1 cellular context compared by ENCODE assay signal in genomic region chr19:49746206-49746958, GRCh38.
TF ChIP-seq lines count a peak whose summit lies in the region.

No MANE protein-coding gene starts in this region.

TF ChIP-seq in K562, 482 proteins besides CTCF, POLR2A, EP300 and RAD21 (continued from another document and continues in another):
- TF ChIP-seq MLLT1 (IDR thresholded peaks at IDR 0.05) = no peak
- no peak for TF ChIP-seq RHOXF2B (CRISPR knock-in tag; conservative IDR thresholded peaks at IDR 0.05)
- TF ChIP-seq FOXJ3 (CRISPR knock-in tag; IDR thresholded peaks at IDR 0.05) = no peak
- TF ChIP-seq PHB (CRISPR knock-in tag; IDR thresholded peaks at IDR 0.05) = no peak
- TF ChIP-seq NFIX (CRISPR knock-in tag; IDR thresholded peaks at IDR 0.05; ENCODE audit: low read depth) = no peak
- no peak for TF ChIP-seq ZNF444 (CRISPR knock-in tag; IDR thresholded peaks at IDR 0.05)
- no peak for TF ChIP-seq THAP7 (CRISPR knock-in tag; IDR thresholded peaks at IDR 0.05)
- no peak for TF ChIP-seq ZNF609 (CRISPR knock-in tag; IDR thresholded peaks at IDR 0.05; ENCODE audit: borderline replicate concordance)
- TF ChIP-seq ZBTB34 (CRISPR knock-in tag; IDR thresholded peaks at IDR 0.05) = no peak
- TF ChIP-seq ZNF583 (CRISPR knock-in tag; IDR thresholded peaks at IDR 0.05) = no peak
- TF ChIP-seq TEAD1 (CRISPR knock-in tag; IDR thresholded peaks at IDR 0.05) = peak in 1 of 2 experiments; percentile 59; a peak in 1 of 4 replicates
- TF ChIP-seq ZFP1 (CRISPR knock-in tag; IDR thresholded peaks at IDR 0.05) = no peak
- TF ChIP-seq NR0B1 (IDR thresholded peaks at IDR 0.05; ENCODE audit: partially characterized antibody) = no peak
- no peak for TF ChIP-seq MCM5 (IDR thresholded peaks at IDR 0.05; ENCODE audit: low read depth)
- no peak for TF ChIP-seq ETS1 (conservative IDR thresholded peaks at IDR 0.05; ENCODE audit: control insufficient read depth, low read depth, low read length)
- TF ChIP-seq ZBTB33 (CRISPR knock-in tag; IDR thresholded peaks at IDR 0.05) = peak; percentile 99
- peak; percentile 2; the same call in 1 of the 2 replicates for TF ChIP-seq CHD2 (IDR thresholded peaks at IDR 0.05; ENCODE audit: low read depth, low read length)
- TF ChIP-seq RFX5 (IDR thresholded peaks at IDR 0.05; ENCODE audit: low read depth, low read length) = no peak
- peak in 1 of 2 experiments; percentile 72; a peak in 2 of 4 replicates for TF ChIP-seq MAZ (CRISPR knock-in tag; conservative IDR thresholded peaks at IDR 0.05 in 1 of 2, IDR thresholded peaks at IDR 0.05 in 1 of 2)
- TF ChIP-seq PCBP1 (IDR thresholded peaks at IDR 0.05; ENCODE audit: low read depth, low read length, poor library complexity, severe bottlenecking) = no peak
- no peak for TF ChIP-seq HBP1 (CRISPR knock-in tag; IDR thresholded peaks at IDR 0.05)
- TF ChIP-seq HDGF (IDR thresholded peaks at IDR 0.05) = peak; percentile 96
- no peak; the same call in 1 of the 2 replicates for TF ChIP-seq KAT7 (CRISPR knock-in tag; IDR thresholded peaks at IDR 0.05; ENCODE audit: borderline replicate concordance)
- TF ChIP-seq TEAD4 (IDR thresholded peaks at IDR 0.05; ENCODE audit: low read length) = no peak
- no peak for TF ChIP-seq TEAD4 (CRISPR knock-in tag; IDR thresholded peaks at IDR 0.05; ENCODE audit: borderline replicate concordance)
- peak; percentile 81; the same call in 1 of the 2 replicates for TF ChIP-seq LCOR (CRISPR knock-in tag; IDR thresholded peaks at IDR 0.05)
- TF ChIP-seq MCM2 (IDR thresholded peaks at IDR 0.05; ENCODE audit: low read depth) = no peak
- no peak for TF ChIP-seq NFRKB (IDR thresholded peaks at IDR 0.05; ENCODE audit: low read depth)
- TF ChIP-seq NR1H2 (CRISPR knock-in tag; IDR thresholded peaks at IDR 0.05) = no peak
- TF ChIP-seq CCNT2 (IDR thresholded peaks at IDR 0.05; ENCODE audit: borderline replicate concordance, extremely low read depth, insufficient read length, low read depth, low read length) = peak; percentile 30
- TF ChIP-seq ZFP91 (CRISPR knock-in tag; IDR thresholded peaks at IDR 0.05) = no peak
- TF ChIP-seq ZNF121 (CRISPR knock-in tag; conservative IDR thresholded peaks at IDR 0.05) = no peak
- no peak for TF ChIP-seq IRF1 (CRISPR knock-in tag; IDR thresholded peaks at IDR 0.05; ENCODE audit: borderline replicate concordance)
- peak; percentile 33; the same call in 1 of the 2 replicates for TF ChIP-seq MYC (IDR thresholded peaks at IDR 0.05; ENCODE audit: low read depth, low read length)
- TF ChIP-seq MYC (CRISPR knock-in tag; IDR thresholded peaks at IDR 0.05; ENCODE audit: borderline replicate concordance, low read depth) = no peak
